Comparison of ENCODE assay signal across 15 cellular contexts in the genomic region with DNA sequence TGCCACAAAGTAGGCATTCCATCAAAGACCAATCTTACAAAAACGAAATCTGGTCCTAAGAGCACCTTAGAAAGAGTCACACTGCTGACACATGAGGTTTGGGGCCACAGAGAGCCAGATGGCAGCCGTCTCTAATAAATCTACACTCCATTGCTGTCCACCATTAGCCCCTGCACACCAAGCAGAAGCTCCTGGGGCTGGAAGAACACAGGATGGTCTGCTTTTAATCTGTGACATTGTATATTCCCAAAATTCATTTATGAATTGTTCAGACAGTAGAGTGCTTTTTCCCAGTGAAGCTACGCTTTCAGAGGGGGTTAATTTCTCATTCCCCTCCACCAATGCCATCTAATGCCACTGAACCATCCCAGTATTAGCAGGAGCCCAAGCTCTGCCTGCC. TPM values are rescaled to one million over a fixed set of nuclear protein-coding genes. Genes with fewer than 3 reads are reported as not detected.
DNase-seq lines count a peak whose midpoint lies in the region; ATAC-seq, FAIRE-seq and TF ChIP-seq lines count a peak whose summit lies in the region.
"Had no signal": no experiment of that assay in that cellular context is flagged by ENCODE, and none has a peak within 500 bp of the region (broad histone marks: within the 10 kb centered on the region; RNA-seq: fewer than 3 reads in every experiment).

No MANE protein-coding gene starts in this region.

- no peaks in the 10 kb centered on the region for H3K9me3 Mint-ChIP-seq in T-helper 2 cell treated with Interferon-gamma antibody and Interleukin-4, amounts not matched to agents 5 μg/mL and 100 μg/mL, for 36 hours
- H3K9me3 Mint-ChIP-seq in progenitor cell of endocrine pancreas (ENCODE audit: low read depth), result no peaks in the 10 kb centered on the region

- no peaks in the 10 kb centered on the region for H3K9me2 ChIP-seq in PC-9 (ENCODE audit: insufficient read depth)

- dilution Hi-C loops in endothelial cell of umbilical vein (cut with MboI; ENCODE audit: extremely low pct_ligation_motif_present, low sequenced_read_pairs), result no loop called here

- DNase-seq in T-helper 2 cell treated with Interferon-gamma antibody and Interleukin-4, amounts not matched to agents 5 μg/mL and 100 μg/mL, for 36 hours (ENCODE audit: low spot score), result no peak
- no peak for DNase-seq in T-helper 2 cell
- no peak for DNase-seq in PC-9
- no peak for DNase-seq in endothelial cell of umbilical vein (ENCODE audit: low read depth, low spot score)
- DNase-seq in progenitor cell of endocrine pancreas (ENCODE audit: low spot score, unreplicated experiment), result no peak
- no peak for DNase-seq in substantia nigra (lab: John Stamatoyannopoulos, UW)
- no peak for DNase-seq in NCI-H510A treated with DMSO at 0.1 percent for 48 hours (lab: John Stamatoyannopoulos, UW)
- DNase-seq: COR-L47, midbrain, NCI-H1417 treated with DMSO at 0.1 percent for 48 hours had no signal

- H3K27me3 ChIP-seq in PC-9 (ENCODE audit: insufficient read depth, low read depth) (no peaks in the 10 kb centered on the region), endothelial cell of umbilical vein (ENCODE audit: control insufficient read depth in 2 of 2, insufficient read depth in 2 of 2, low read length in 2 of 2) (no peaks in the 10 kb centered on the region)

- intact Hi-C loops in PC-9 (cut with micrococcal nuclease; ENCODE audit: unreplicated experiment) (no loop called here), endothelial cell of umbilical vein (cut with micrococcal nuclease) (no loop called here)

- no peaks in the 10 kb centered on the region for H3K9me3 ChIP-seq in PC-9 (ENCODE audit: insufficient read depth, low read depth)
- H3K9me3 ChIP-seq in endothelial cell of umbilical vein (replicated peaks; ENCODE audit: control insufficient read depth, insufficient read depth, low read length), result no peaks in the 10 kb centered on the region

- TF ChIP-seq CTCF in PC-9 (conservative IDR thresholded peaks at IDR 0.05) (no peak), endothelial cell of umbilical vein (IDR thresholded peaks at IDR 0.05; ENCODE audit: extremely low read depth in 1 of 2, insufficient read depth in 1 of 2, low read depth in 1 of 2, low read length in 2 of 2) (no peak), progenitor cell of endocrine pancreas (IDR thresholded peaks at IDR 0.05; ENCODE audit: unreplicated experiment) (no peak)

- H3K4me2 ChIP-seq in PC-9, result peak overlapping the region; percentile 89
- H3K4me2 ChIP-seq in endothelial cell of umbilical vein (ENCODE audit: insufficient read depth, low read length), result peak overlapping the region; percentile 0

- H3F3A ChIP-seq in PC-9 (ENCODE audit: insufficient read depth, low read depth), result peaks cover 22% of the 10 kb centered on the region; the same call in 1 of the 2 replicates

- no TSS peak for BruUV-seq in PC-9 (replicated peaks; lab: Mats Ljungman, UMichigan)
- no TSS peak for BruUV-seq in endothelial cell of umbilical vein (replicated peaks; lab: Mats Ljungman, UMichigan)

- H3K4me3 ChIP-seq in PC-9, result peak overlapping the region; percentile 67; the same call in 1 of the 2 replicates
- H3K4me3 ChIP-seq in endothelial cell of umbilical vein (replicated peaks in 1 of 3; ENCODE audit: insufficient read depth in 1 of 3, low read depth in 1 of 3, low read length in 3 of 3), result no peak overlapping the region

- ATAC-seq in HG02840 (IDR thresholded peaks at IDR 0.05; ENCODE audit: low FRiP score, unreplicated experiment), result no peak

- peaks cover 50% of the 10 kb centered on the region for H3K79me2 ChIP-seq in PC-9 (ENCODE audit: low read depth)
- no peaks in the 10 kb centered on the region for H3K79me2 ChIP-seq in endothelial cell of umbilical vein (ENCODE audit: control insufficient read depth, insufficient read depth, low read length)

- H2AFZ ChIP-seq in PC-9 (no peak overlapping the region), endothelial cell of umbilical vein (ENCODE audit: low read depth, low read length) (no peak overlapping the region)

- H3K36me3 Mint-ChIP-seq in T-helper 2 cell treated with Interferon-gamma antibody and Interleukin-4, amounts not matched to agents 5 μg/mL and 100 μg/mL, for 36 hours (ENCODE audit: low read depth), result no peaks in the 10 kb centered on the region
- no peaks in the 10 kb centered on the region for H3K36me3 Mint-ChIP-seq in progenitor cell of endocrine pancreas (ENCODE audit: insufficient read depth)

- H3K36me3 ChIP-seq in PC-9 (ENCODE audit: low read depth), result no peaks in the 10 kb centered on the region
- no peaks in the 10 kb centered on the region for H3K36me3 ChIP-seq in endothelial cell of umbilical vein (ENCODE audit: control insufficient read depth in 2 of 2, extremely low read depth in 1 of 2, insufficient read depth in 2 of 2, low read length in 2 of 2)

- H3K27me3 Mint-ChIP-seq in T-helper 2 cell treated with Interferon-gamma antibody and Interleukin-4, amounts not matched to agents 5 μg/mL and 100 μg/mL, for 36 hours (ENCODE audit: low read depth), result peaks cover 30% of the 10 kb centered on the region
- peaks cover 4% of the 10 kb centered on the region for H3K27me3 Mint-ChIP-seq in progenitor cell of endocrine pancreas

- peaks cover 30% of the 10 kb centered on the region for H3K4me1 Mint-ChIP-seq in T-helper 2 cell treated with Interferon-gamma antibody and Interleukin-4, amounts not matched to agents 5 μg/mL and 100 μg/mL, for 36 hours (ENCODE audit: low read depth)
- H3K4me1 Mint-ChIP-seq in progenitor cell of endocrine pancreas (ENCODE audit: low read depth), result peaks cover 6% of the 10 kb centered on the region

- CTCF ChIA-PET in PC-9 (lab: Charles Lee) (interaction anchor here (0.9 to 1.1 kb wide), 2 partner anchors 17 to 34 kb away, joined by 3 to 4 read pairs; no protein-coding TSS in a partner anchor), endothelial cell of umbilical vein (lab: Charles Lee) (interaction anchor here (0.9 to 7.4 kb wide), 7 partner anchors 9 to 169 kb away, joined by 3 to 134 read pairs (median 6); a partner anchor contains a TSS)

- H3K9me1 ChIP-seq in endothelial cell of umbilical vein (replicated peaks; ENCODE audit: control insufficient read depth, extremely low read depth, insufficient read depth, low read length), result no peaks in the 10 kb centered on the region

- POLR2A ChIA-PET in PC-9 (lab: Charles Lee; ENCODE audit: unreplicated experiment), result no interaction called here
- POLR2A ChIA-PET in endothelial cell of umbilical vein (lab: Charles Lee), result interaction anchor here (0.7 to 1.5 kb wide), 2 partner anchors 19 to 34 kb away, joined by 3 read pairs; no protein-coding TSS in a partner anchor

- H3K4me1 ChIP-seq in PC-9 (replicated peaks; ENCODE audit: insufficient read depth), result peaks cover 21% of the 10 kb centered on the region
- H3K4me1 ChIP-seq in endothelial cell of umbilical vein (ENCODE audit: control insufficient read depth, extremely low read depth, insufficient read depth, low read length), result peaks cover 27% of the 10 kb centered on the region

- no peak overlapping the region for H3K9ac ChIP-seq in endothelial cell of umbilical vein (replicated peaks; ENCODE audit: extremely low read depth, insufficient read depth, low read length)

- no peak overlapping the region for H3K27ac Mint-ChIP-seq in T-helper 2 cell treated with Interferon-gamma antibody and Interleukin-4, amounts not matched to agents 5 μg/mL and 100 μg/mL, for 36 hours
- no peak overlapping the region for H3K27ac Mint-ChIP-seq in progenitor cell of endocrine pancreas

- peak overlapping the region; percentile 56 for H3K4me3 Mint-ChIP-seq in T-helper 2 cell treated with Interferon-gamma antibody and Interleukin-4, amounts not matched to agents 5 μg/mL and 100 μg/mL, for 36 hours
- H3K4me3 Mint-ChIP-seq in progenitor cell of endocrine pancreas (ENCODE audit: low read depth), result peak overlapping the region; percentile 76

- H3K27ac ChIP-seq in PC-9 (no peak overlapping the region), endothelial cell of umbilical vein (ENCODE audit: insufficient read depth, low read depth, low read length) (no peak overlapping the region), substantia nigra (ENCODE audit: low read depth, low read length, poor library complexity, severe bottlenecking) (no peak overlapping the region)
- H3K27ac ChIP-seq: HL-60 had no signal

- H4K20me1 ChIP-seq in PC-9 (ENCODE audit: insufficient read depth), result peaks cover 11% of the 10 kb centered on the region; the same call in 1 of the 2 replicates
- H4K20me1 ChIP-seq in endothelial cell of umbilical vein (replicated peaks; ENCODE audit: control insufficient read depth, extremely low read depth, insufficient read depth, low read length), result no peaks in the 10 kb centered on the region

- TF ChIP-seq POLR2A in endothelial cell of umbilical vein (IDR thresholded peaks at IDR 0.05; ENCODE audit: low read depth, low read length), result no peak

- FAIRE-seq in endothelial cell of umbilical vein (lab: Jason Lieb, UNC), result no peak
- FAIRE-seq: A204.1, G401.6, islet of Langerhans had no signal

TF ChIP-seq in endothelial cell of umbilical vein, 7 proteins besides CTCF, POLR2A, EP300 and RAD21:
- TF ChIP-seq MYC (IDR thresholded peaks at IDR 0.05; ENCODE audit: low read depth, low read length), result no peak

RNA-seq across cellular contexts. Expression of a gene that starts 1.6 kb away (rescaled TPM):
- total RNA-seq in PC-9 (2021), result 61.6 and 71.6 TPM in 2 replicates
- total RNA-seq in endothelial cell of umbilical vein, result 71.1 and 72.4 TPM in 2 replicates
- 34.9 and 45.1 TPM in 2 replicates for polyA plus RNA-seq in endothelial cell of umbilical vein
- 24.4 and 30.5 TPM in 2 replicates for polyA plus RNA-seq in endothelial cell of umbilical vein (2011; cell fraction: cytosol; rRNA removed)
- 61.1 and 63.6 TPM in 2 replicates for polyA plus RNA-seq in endothelial cell of umbilical vein (2011; cell fraction: nucleus; rRNA removed)
- polyA plus RNA-seq in endothelial cell of umbilical vein (2012), result 22.3 and 28.9 TPM in 2 replicates
- polyA minus RNA-seq in endothelial cell of umbilical vein, result 68.6 and 78.0 TPM in 2 replicates
- polyA minus RNA-seq in endothelial cell of umbilical vein (2011; cell fraction: cytosol; rRNA and poly(A)+ RNA removed), result 21.5 TPM
- 21.5 and 39.9 TPM in 2 replicates for polyA minus RNA-seq in endothelial cell of umbilical vein (2011; cell fraction: nucleus; rRNA and poly(A)+ RNA removed)
- total RNA-seq in progenitor cell of endocrine pancreas, result 34.5 and 37.3 TPM in 2 replicates

RNA-seq across cellular contexts. Expression of a gene that starts 32.4 kb away (rescaled TPM):
- total RNA-seq in PC-9 (2021), result 0.76 and 1.4 TPM in 2 replicates
- 207 and 226 TPM in 2 replicates for total RNA-seq in endothelial cell of umbilical vein
- 63.4 and 72.3 TPM in 2 replicates for polyA plus RNA-seq in endothelial cell of umbilical vein
- polyA plus RNA-seq in endothelial cell of umbilical vein (2011; cell fraction: cytosol; rRNA removed), result 30.5 and 41.0 TPM in 2 replicates
- 187 and 256 TPM in 2 replicates for polyA plus RNA-seq in endothelial cell of umbilical vein (2011; cell fraction: nucleus; rRNA removed)
- 13.4 and 30.3 TPM in 2 replicates for polyA plus RNA-seq in endothelial cell of umbilical vein (2012)
- 81.2 and 84.6 TPM in 2 replicates for polyA minus RNA-seq in endothelial cell of umbilical vein
- not detected for polyA minus RNA-seq in endothelial cell of umbilical vein (2011; cell fraction: cytosol; rRNA and poly(A)+ RNA removed)
- 94.5 and 140 TPM in 2 replicates for polyA minus RNA-seq in endothelial cell of umbilical vein (2011; cell fraction: nucleus; rRNA and poly(A)+ RNA removed)
- 6.4 and 6.8 TPM in 2 replicates for total RNA-seq in progenitor cell of endocrine pancreas

Comparison
In these comparisons a context has a peak if more than half of its experiments do, and no peak if none do; other contexts are left out.
1. RNA of a gene that starts 32.4 kb away (total RNA-seq): 207 to 226 TPM in endothelial cell of umbilical vein; 6.4 to 6.8 TPM in progenitor cell of endocrine pancreas and 0.76 to 1.4 TPM in PC-9; every median in the first group is over 10 times any median in the second.